Comparison of ENCODE assay signal across 7 cellular contexts in genomic region chr4:57832083-57832482, GRCh38.
"Had no signal": no experiment of that assay in that cellular context is flagged by ENCODE, and none has a peak within 500 bp of the region (broad histone marks: within the 10 kb centered on the region; RNA-seq: fewer than 3 reads in every experiment).

No MANE protein-coding gene starts in this region.

- H3K27ac ChIP-seq: KMS-11 had no signal

- H3K4me3 ChIP-seq: GM23338, HAP-1 had no signal

- FAIRE-seq: HTR-8/SVneo had no signal

- H3K9ac ChIP-seq: KMS-11 had no signal

- H3K4me2 ChIP-seq: GM23338, KMS-11 had no signal

- H3K4me1 ChIP-seq: HAP-1 had no signal

- H3K9me3 ChIP-seq: HAP-1 had no signal

- DNase-seq: H7, Karpas-422, KBM-7 had no signal

- ATAC-seq: GM23338 had no signal

- H2AFZ ChIP-seq: GM23338 had no signal

- H3K36me3 ChIP-seq: HAP-1 had no signal
